Comparison of ENCODE assay signal across 8 cellular contexts in genomic region chr1:86913399-86913895, GRCh38.
DNase-seq lines count a peak whose midpoint lies in the region; ATAC-seq and TF ChIP-seq lines count a peak whose summit lies in the region.

No MANE protein-coding gene starts in this region.

- H3K36me3 Mint-ChIP-seq in stimulated activated memory B cell treated with anti-CD40 and anti-IgM and Interleukin-4, amounts not matched to agents 10 μg/mL and 1 μg/mL and 100 μg/mL, for 72 hours: peaks cover 25% of the 10 kb centered on the region

- H3K9ac ChIP-seq in NT2/D1 (ENCODE audit: insufficient read length, low read depth): peak overlapping the region; percentile 99

- no peaks in the 10 kb centered on the region for H3K9me3 Mint-ChIP-seq in stimulated activated memory B cell treated with anti-CD40 and anti-IgM and Interleukin-4, amounts not matched to agents 10 μg/mL and 1 μg/mL and 100 μg/mL, for 72 hours

- WGBS in iPS DF 6.9 (ENCODE audit: insufficient coverage, insufficient read length): no CpG with 5 or more reads among the region's 17 CpGs

- H3K27ac Mint-ChIP-seq in stimulated activated memory B cell treated with anti-CD40 and anti-IgM and Interleukin-4, amounts not matched to agents 10 μg/mL and 1 μg/mL and 100 μg/mL, for 72 hours: no peak overlapping the region

- peaks cover 43% of the 10 kb centered on the region for H4K20me1 ChIP-seq in DOHH2 (ENCODE audit: control insufficient read depth, insufficient read depth, low read depth, low read length)

- H3K36me3 ChIP-seq in DOHH2 (ENCODE audit: control insufficient read depth, low read length) (peaks cover 88% of the 10 kb centered on the region), NT2/D1 (ENCODE audit: insufficient read depth, insufficient read length, low read length) (peaks cover 30% of the 10 kb centered on the region), iPS DF 6.9 (ENCODE audit: control insufficient read depth, insufficient read depth, low read length) (no peaks in the 10 kb centered on the region)

- peak overlapping the region; percentile 85 for H3K27ac ChIP-seq in DOHH2 (ENCODE audit: low read depth, low read length)
- no peak overlapping the region for H3K27ac ChIP-seq in iPS DF 6.9 (ENCODE audit: low read length)

- no peaks in the 10 kb centered on the region for H3K27me3 ChIP-seq in DOHH2 (ENCODE audit: control insufficient read depth, low read length)
- no peaks in the 10 kb centered on the region for H3K27me3 ChIP-seq in NT2/D1 (ENCODE audit: insufficient read depth, insufficient read length)
- H3K27me3 ChIP-seq in iPS DF 6.9 (ENCODE audit: control insufficient read depth, insufficient read depth, low read length): no peaks in the 10 kb centered on the region

- TF ChIP-seq CTCF in DOHH2 (IDR thresholded peaks at IDR 0.05; ENCODE audit: low read depth, low read length, poor library complexity, severe bottlenecking): no peak

- peak overlapping the region; percentile 80 for H3K4me2 ChIP-seq in DOHH2 (ENCODE audit: low read length)

- H3K4me3 ChIP-seq in DOHH2 (ENCODE audit: low read length) (peak overlapping the region; percentile 86), NT2/D1 (ENCODE audit: insufficient read length, low read depth) (peak overlapping the region; percentile 93), iPS DF 6.9 (ENCODE audit: low read length) (peak overlapping the region; percentile 70)

- H3K4me3 Mint-ChIP-seq in stimulated activated memory B cell treated with anti-CD40 and anti-IgM and Interleukin-4, amounts not matched to agents 10 μg/mL and 1 μg/mL and 100 μg/mL, for 72 hours: no peak overlapping the region

- H3K9me3 ChIP-seq in DOHH2 (ENCODE audit: control insufficient read depth, insufficient read depth, low read length) (no peaks in the 10 kb centered on the region), NT2/D1 (ENCODE audit: insufficient read depth, low read length) (no peaks in the 10 kb centered on the region), iPS DF 6.9 (ENCODE audit: control insufficient read depth, insufficient read depth, low read length) (no peaks in the 10 kb centered on the region)

- peaks cover 2% of the 10 kb centered on the region; the same call in 1 of the 2 replicates for H3F3A ChIP-seq in DOHH2 (ENCODE audit: control insufficient read depth, insufficient read depth)

- no peaks in the 10 kb centered on the region for H3K27me3 Mint-ChIP-seq in stimulated activated memory B cell treated with anti-CD40 and anti-IgM and Interleukin-4, amounts not matched to agents 10 μg/mL and 1 μg/mL and 100 μg/mL, for 72 hours

- peaks cover 46% of the 10 kb centered on the region for H3K4me1 Mint-ChIP-seq in stimulated activated memory B cell treated with anti-CD40 and anti-IgM and Interleukin-4, amounts not matched to agents 10 μg/mL and 1 μg/mL and 100 μg/mL, for 72 hours

- no peak for ATAC-seq in stimulated activated memory B cell treated with anti-CD40 and anti-IgM and Interleukin-4, amounts not matched to agents 10 μg/mL and 1 μg/mL and 100 μg/mL, for 72 hours
- no peak for ATAC-seq in GM21423 (IDR thresholded peaks at IDR 0.05; ENCODE audit: unreplicated experiment)

- peak; percentile 37 for DNase-seq in HCEC 1CT
- DNase-seq in NT2/D1 (ENCODE audit: low read depth, low spot score): no peak
- peak; percentile 39 for DNase-seq in activated naive CD4-positive, alpha-beta T cell treated with Interleukin-2 at 50 U/mL for 16 hours
- no peak for DNase-seq in iPS DF 6.9 (ENCODE audit: low read depth, low spot score)
- DNase-seq in stimulated activated CD4-positive, alpha-beta T cell treated with anti-CD3 and anti-CD28 coated beads, Interleukin-2, amount 100 ng/mL, for 4 hours (ENCODE audit: low read depth): peak; percentile 6

- H3K9me2 ChIP-seq in DOHH2 (replicated peaks; ENCODE audit: control insufficient read depth, low read length): no peaks in the 10 kb centered on the region

- H3K79me2 ChIP-seq in DOHH2 (ENCODE audit: control insufficient read depth, low read length): peaks cover 95% of the 10 kb centered on the region

- H3K4me1 ChIP-seq in DOHH2 (ENCODE audit: control insufficient read depth, low read length) (peaks cover 61% of the 10 kb centered on the region), NT2/D1 (ENCODE audit: insufficient read depth, insufficient read length) (no peaks in the 10 kb centered on the region), iPS DF 6.9 (ENCODE audit: control insufficient read depth, insufficient read depth, low read length) (no peaks in the 10 kb centered on the region)

Comparison
In these comparisons a context has a peak if more than half of its experiments do, and no peak if none do; other contexts are left out.
1. DNase-seq: peak in HCEC 1CT (single experiment), activated naive CD4-positive, alpha-beta T cell treated with Interleukin-2 at 50 U/mL for 16 hours (single experiment) and stimulated activated CD4-positive, alpha-beta T cell treated with anti-CD3 and anti-CD28 coated beads, Interleukin-2, amount 100 ng/mL, for 4 hours (single experiment); none in NT2/D1 (single experiment) and iPS DF 6.9 (single experiment).
2. Peak in every context shown above with its lines, with median percentiles within 50 percentile points of each other: H3K4me3 ChIP-seq.